8 cellular contexts compared by ENCODE assay signal in genomic region chr6:149210376-149210775, GRCh38.
A peak's percentile ranks its signal among the peaks of the same experiment; 100 is the strongest.
DNase-seq lines count a peak whose midpoint lies in the region; ATAC-seq and TF ChIP-seq lines count a peak whose summit lies in the region.

No MANE protein-coding gene starts in this region.

- H3K4me3 ChIP-seq in AG10803 (ENCODE audit: low read length): no peak overlapping the region
- H3K4me3 ChIP-seq in neural progenitor cell: no peak overlapping the region

- no peaks in the 10 kb centered on the region for H3K36me3 ChIP-seq in neural progenitor cell

- H3K9me3 Mint-ChIP-seq in activated CD4-positive, alpha-beta T cell treated with anti-CD3 and anti-CD28 coated beads, Interleukin-2, amount 10 ng/mL, durations not matched to agents 7 days and 5 days: peaks cover 20% of the 10 kb centered on the region
- H3K9me3 Mint-ChIP-seq in neural progenitor cell: no peaks in the 10 kb centered on the region

- no peaks in the 10 kb centered on the region for H3F3A ChIP-seq in neural progenitor cell (ENCODE audit: low read depth)

- no peaks in the 10 kb centered on the region for H3K27me3 Mint-ChIP-seq in activated CD4-positive, alpha-beta T cell treated with anti-CD3 and anti-CD28 coated beads, Interleukin-2, amount 10 ng/mL, durations not matched to agents 7 days and 5 days
- peaks cover 7% of the 10 kb centered on the region for H3K27me3 Mint-ChIP-seq in neural progenitor cell (ENCODE audit: insufficient read depth, low read depth)

- TF ChIP-seq CTCF in AG10803 (conservative IDR thresholded peaks at IDR 0.05; ENCODE audit: low read length) (no peak), neural progenitor cell (IDR thresholded peaks at IDR 0.05) (no peak)

- H3K27ac ChIP-seq in neural progenitor cell: no peak overlapping the region

- no peak overlapping the region for H3K9ac ChIP-seq in neural progenitor cell

- no peaks in the 10 kb centered on the region for H4K20me1 ChIP-seq in neural progenitor cell (ENCODE audit: low read depth)

- peak overlapping the region; percentile 87 for H3K27ac Mint-ChIP-seq in activated CD4-positive, alpha-beta T cell treated with anti-CD3 and anti-CD28 coated beads, Interleukin-2, amount 10 ng/mL, durations not matched to agents 7 days and 5 days
- H3K27ac Mint-ChIP-seq in neural progenitor cell: no peak overlapping the region

- POLR2A ChIA-PET in activated CD4-positive, alpha-beta T cell treated with anti-CD3 and anti-CD28 coated beads, Interleukin-2, amount 10 ng/mL, durations not matched to agents 7 days and 5 days (lab: Charles Lee): no interaction called here

- DNase-seq in AG10803 (ENCODE audit: low read depth) (peak; percentile 41), hepatic stellate cell (ENCODE audit: low spot score) (peak; percentile 12), neural progenitor cell (ENCODE audit: low spot score) (no peak), GF-D8 (lab: John Stamatoyannopoulos, UW) (no peak), Ammon's horn (ENCODE audit: low spot score) (no peak)
- peak; percentile 18 for DNase-seq in activated CD4-positive, alpha-beta T cell treated with anti-CD3 and anti-CD28 coated beads, Interleukin-2, amount 10 ng/mL, durations not matched to agents 7 days and 5 days

- peaks cover 30% of the 10 kb centered on the region for H3K36me3 Mint-ChIP-seq in activated CD4-positive, alpha-beta T cell treated with anti-CD3 and anti-CD28 coated beads, Interleukin-2, amount 10 ng/mL, durations not matched to agents 7 days and 5 days (ENCODE audit: low read depth)
- H3K36me3 Mint-ChIP-seq in neural progenitor cell: no peaks in the 10 kb centered on the region

- H3K4me1 ChIP-seq in neural progenitor cell: no peaks in the 10 kb centered on the region

- H2AFZ ChIP-seq in neural progenitor cell (replicated peaks): no peak overlapping the region

- H3K4me2 ChIP-seq in neural progenitor cell: no peak overlapping the region

- peak; percentile 32 for ATAC-seq in GM21529 (IDR thresholded peaks at IDR 0.05; ENCODE audit: unreplicated experiment)
- no peak for ATAC-seq in HG02870 (IDR thresholded peaks at IDR 0.05; ENCODE audit: unreplicated experiment)

- H3K4me1 Mint-ChIP-seq in activated CD4-positive, alpha-beta T cell treated with anti-CD3 and anti-CD28 coated beads, Interleukin-2, amount 10 ng/mL, durations not matched to agents 7 days and 5 days: peaks cover 20% of the 10 kb centered on the region
- peaks cover 3% of the 10 kb centered on the region for H3K4me1 Mint-ChIP-seq in neural progenitor cell

- no peaks in the 10 kb centered on the region for H3K27me3 ChIP-seq in neural progenitor cell

- CTCF ChIA-PET in activated CD4-positive, alpha-beta T cell treated with anti-CD3 and anti-CD28 coated beads, Interleukin-2, amount 10 ng/mL, durations not matched to agents 7 days and 5 days (lab: Charles Lee): no interaction called here

- no peaks in the 10 kb centered on the region for H3K9me3 ChIP-seq in neural progenitor cell (ENCODE audit: low read depth)

- no peaks in the 10 kb centered on the region for H3K79me2 ChIP-seq in neural progenitor cell (ENCODE audit: low read depth)

- H3K4me3 Mint-ChIP-seq in activated CD4-positive, alpha-beta T cell treated with anti-CD3 and anti-CD28 coated beads, Interleukin-2, amount 10 ng/mL, durations not matched to agents 7 days and 5 days: no peak overlapping the region
- no peak overlapping the region for H3K4me3 Mint-ChIP-seq in neural progenitor cell

Comparison
In these comparisons a context has a peak if more than half of its experiments do, and no peak if none do; other contexts are left out.
1. DNase-seq: peak in AG10803 (single experiment), activated CD4-positive, alpha-beta T cell treated with anti-CD3 and anti-CD28 coated beads, Interleukin-2, amount 10 ng/mL, durations not matched to agents 7 days and 5 days (single experiment) and hepatic stellate cell (single experiment); none in neural progenitor cell (single experiment), GF-D8 (single experiment) and Ammon's horn (single experiment).